Comparison of ENCODE assay signal across 4 cellular contexts in the genomic region with DNA sequence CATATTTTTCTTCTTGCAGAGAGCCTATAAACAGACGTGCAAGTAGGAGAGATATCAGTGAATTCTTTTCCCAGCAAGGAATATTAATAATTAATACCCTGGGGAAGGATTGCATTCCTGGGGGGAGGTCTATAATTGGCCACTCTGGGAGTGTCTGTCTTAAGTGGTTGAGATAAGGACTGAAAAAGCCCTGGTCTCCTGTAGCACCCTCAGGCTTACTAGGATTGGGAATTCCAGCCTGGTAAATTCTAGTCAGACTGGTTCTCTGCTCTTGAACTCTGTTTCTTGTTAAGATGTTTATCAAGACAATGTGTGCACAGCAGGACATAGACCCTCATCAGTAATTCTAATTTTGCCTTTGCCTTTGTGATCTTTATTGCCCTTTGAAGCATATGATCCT. TPM values are rescaled to one million over a fixed set of nuclear protein-coding genes. Genes with fewer than 3 reads are reported as not detected.
"Had no signal": no experiment of that assay in that cellular context is flagged by ENCODE, and none has a peak within 500 bp of the region (broad histone marks: within the 10 kb centered on the region; RNA-seq: fewer than 3 reads in every experiment).

No MANE protein-coding gene starts in this region.

RNA-seq across cellular contexts. Expression of gene C6, which starts 16.9 kb away (rescaled TPM):
- total RNA-seq: HT1080, PC-9, RPMI7951, SJCRH30 had no signal
